ENCODE assay signal across 18 cellular contexts in genomic region chr21:43604505-43605204, GRCh38.
"Had no signal": no experiment of that assay in that cellular context is flagged by ENCODE, and none has a peak within 500 bp of the region (broad histone marks: within the 10 kb centered on the region; RNA-seq: fewer than 3 reads in every experiment).

No MANE protein-coding gene starts in this region.

- H3K27me3 ChIP-seq: left lung, right atrium auricular region, testis, upper lobe of right lung had no signal

- H3K36me3 Mint-ChIP-seq: activated naive CD8-positive, alpha-beta T cell treated with anti-CD3 and anti-CD28 coated beads for 36 hours had no signal

- H3K9me3 Mint-ChIP-seq: activated naive CD8-positive, alpha-beta T cell treated with anti-CD3 and anti-CD28 coated beads for 36 hours; endodermal cell; stimulated activated naive CD8-positive, alpha-beta T cell treated with anti-CD3 and anti-CD28 coated beads, Interleukin-15, amount 100 ng/mL, for 72 hours; T-helper 2 cell treated with Interferon-gamma antibody and Interleukin-4, amounts not matched to agents 5 μg/mL and 100 μg/mL, for 36 hours had no signal

- H3K9me3 ChIP-seq: left lung, prostate gland, right atrium auricular region, testis, upper lobe of right lung had no signal

- DNase-seq: activated CD4-positive, alpha-beta T cell treated with anti-CD3 and anti-CD28 coated beads, Interleukin-2, amount 50 U/mL, for 4 hours; activated naive CD4-positive, alpha-beta T cell; activated naive CD8-positive, alpha-beta T cell treated with anti-CD3 and anti-CD28 coated beads for 36 hours; amniotic stem cell; central memory CD4-positive, alpha-beta T cell; endodermal cell; head of caudate nucleus; left lung; midbrain; stimulated activated CD4-positive, alpha-beta T cell treated with anti-CD3 and anti-CD28 coated beads, Interleukin-15, amount 100 ng/mL, for 24 hours; stimulated activated CD4-positive, alpha-beta T cell treated with anti-CD3 and anti-CD28 coated beads, Interleukin-4, amount 100 ng/mL, for 1 hour; stimulated activated naive CD8-positive, alpha-beta T cell treated with anti-CD3 and anti-CD28 coated beads, Interleukin-15, amount 100 ng/mL, for 72 hours; testis; upper lobe of right lung had no signal

- H3K27ac ChIP-seq: prostate gland, right atrium auricular region, testis had no signal

- H3K4me1 Mint-ChIP-seq: endodermal cell; stimulated activated naive CD8-positive, alpha-beta T cell treated with anti-CD3 and anti-CD28 coated beads, Interleukin-15, amount 100 ng/mL, for 72 hours had no signal

- H3K4me3 ChIP-seq: left lung, prostate gland, right atrium auricular region, skin epidermis, testis, upper lobe of right lung had no signal

- ATAC-seq: left lung; stimulated activated naive CD8-positive, alpha-beta T cell treated with anti-CD3 and anti-CD28 coated beads, Interleukin-15, amount 100 ng/mL, for 72 hours; upper lobe of right lung had no signal

- H3K27me3 Mint-ChIP-seq: activated naive CD8-positive, alpha-beta T cell treated with anti-CD3 and anti-CD28 coated beads for 36 hours; stimulated activated naive CD8-positive, alpha-beta T cell treated with anti-CD3 and anti-CD28 coated beads, Interleukin-15, amount 100 ng/mL, for 72 hours had no signal

- H3K4me1 ChIP-seq: prostate gland had no signal

- H3K36me3 ChIP-seq: left lung, prostate gland, right atrium auricular region, upper lobe of right lung had no signal

- H3K27ac Mint-ChIP-seq: activated naive CD8-positive, alpha-beta T cell treated with anti-CD3 and anti-CD28 coated beads for 36 hours; endodermal cell; stimulated activated naive CD8-positive, alpha-beta T cell treated with anti-CD3 and anti-CD28 coated beads, Interleukin-15, amount 100 ng/mL, for 72 hours; T-helper 2 cell treated with Interferon-gamma antibody and Interleukin-4, amounts not matched to agents 5 μg/mL and 100 μg/mL, for 36 hours had no signal

- H3K4me3 Mint-ChIP-seq: activated naive CD8-positive, alpha-beta T cell treated with anti-CD3 and anti-CD28 coated beads for 36 hours; endodermal cell; stimulated activated naive CD8-positive, alpha-beta T cell treated with anti-CD3 and anti-CD28 coated beads, Interleukin-15, amount 100 ng/mL, for 72 hours; T-helper 2 cell treated with Interferon-gamma antibody and Interleukin-4, amounts not matched to agents 5 μg/mL and 100 μg/mL, for 36 hours had no signal
